ENCODE assay signal across 8 cellular contexts in the genomic region with DNA sequence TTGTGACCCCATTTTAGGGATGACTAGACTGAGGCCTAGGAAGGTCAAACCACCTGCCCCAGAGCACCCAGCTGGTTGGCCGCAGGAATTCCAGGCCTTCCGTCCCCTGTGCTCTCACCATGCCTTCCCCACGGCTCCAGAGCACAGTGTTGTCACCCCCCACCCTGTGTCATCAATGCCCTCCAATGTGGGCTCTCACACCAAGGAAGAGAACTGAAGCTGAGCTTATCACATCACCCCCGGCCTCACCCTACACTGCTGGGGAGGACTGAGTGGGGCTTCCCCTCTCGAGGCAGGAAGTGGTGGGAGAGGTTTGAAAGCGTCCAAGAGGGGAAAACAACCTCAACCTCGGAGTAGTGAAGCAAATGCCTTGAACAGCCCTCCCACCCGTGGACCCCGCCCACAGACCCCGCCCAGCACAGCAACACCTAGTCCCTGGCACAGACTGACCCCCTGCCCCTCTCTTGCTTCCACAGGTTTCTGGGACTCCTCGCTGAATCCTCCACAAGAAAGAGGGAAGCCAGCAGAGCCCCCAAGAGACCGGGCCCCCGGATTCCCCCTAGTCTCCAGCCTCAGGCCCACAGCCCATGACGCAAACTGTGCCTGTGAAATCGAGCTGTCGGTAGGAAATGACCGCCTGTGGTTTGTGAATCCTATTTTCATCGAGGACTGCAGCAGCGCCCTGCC.
DNase-seq lines count a peak whose midpoint lies in the region; ATAC-seq and TF ChIP-seq lines count a peak whose summit lies in the region.

No MANE protein-coding gene starts in this region.

- peak overlapping the region; percentile 98 to 100 (median 99) for H3K27ac Mint-ChIP-seq in CD4-positive, CD25-positive, alpha-beta regulatory T cell

- H3K4me3 Mint-ChIP-seq in CD4-positive, CD25-positive, alpha-beta regulatory T cell = peak overlapping the region; percentile 98 to 100 (median 100)

- H3K9me3 ChIP-seq in CD4-positive, CD25-positive, alpha-beta regulatory T cell (ENCODE audit: control insufficient read depth in 2 of 2, low read length in 2 of 2) = no peaks in the 10 kb centered on the region
- no peaks in the 10 kb centered on the region for H3K9me3 ChIP-seq in left lung

- peak; percentile 71 to 96 (median 88) for DNase-seq in CD4-positive, CD25-positive, alpha-beta regulatory T cell
- DNase-seq in Kasumi-1 (lab: John Stamatoyannopoulos, UW) (peak; percentile 65 to 79), activated T-cell treated with anti-CD3 and anti-CD28 coated beads for 48 hours (ENCODE audit: low read depth) (peak; percentile 75), left lung (peak; percentile 79 to 90), HT-29 (ENCODE audit: low spot score) (no peak), NCI-H82 treated with DMSO at 0.1 percent for 48 hours (lab: John Stamatoyannopoulos, UW; ENCODE audit: unreplicated experiment) (no peak)
- peak; percentile 60 for DNase-seq in stimulated activated CD8-positive, alpha-beta memory T cell treated with anti-CD3 and anti-CD28 coated beads, Interleukin-7, amount 100 ng/mL, for 24 hours (ENCODE audit: low read depth)

- H3K4me1 Mint-ChIP-seq in CD4-positive, CD25-positive, alpha-beta regulatory T cell = peaks cover 10 to 69% (median 54%) of the 10 kb centered on the region in 4 donors

- no peaks in the 10 kb centered on the region for H3K27me3 Mint-ChIP-seq in CD4-positive, CD25-positive, alpha-beta regulatory T cell

- H3K27me3 ChIP-seq in CD4-positive, CD25-positive, alpha-beta regulatory T cell (ENCODE audit: control insufficient read depth, insufficient read depth, low read length) = no peaks in the 10 kb centered on the region
- H3K27me3 ChIP-seq in left lung = no peaks in the 10 kb centered on the region

- H3K9me3 Mint-ChIP-seq in CD4-positive, CD25-positive, alpha-beta regulatory T cell = peaks cover 0 to 2% (median 0%) of the 10 kb centered on the region in 7 donors

- peak overlapping the region; percentile 95 for H3K27ac ChIP-seq in CD4-positive, CD25-positive, alpha-beta regulatory T cell (ENCODE audit: insufficient read depth, low read length, poor library complexity, severe bottlenecking)
- peak overlapping the region; percentile 87 for H3K27ac ChIP-seq in left lung

- peaks cover 25% of the 10 kb centered on the region for H3K36me3 Mint-ChIP-seq in CD4-positive, CD25-positive, alpha-beta regulatory T cell

- H3K4me3 ChIP-seq in CD4-positive, CD25-positive, alpha-beta regulatory T cell (ENCODE audit: low read depth, low read length) = peak overlapping the region; percentile 65
- H3K4me3 ChIP-seq in left lung = peak overlapping the region in 1 of 2 donors; percentile 64

- peaks cover 69% of the 10 kb centered on the region for H3K4me1 ChIP-seq in CD4-positive, CD25-positive, alpha-beta regulatory T cell (ENCODE audit: control insufficient read depth, insufficient read depth, low read length, poor library complexity, severe bottlenecking)
- H3K4me1 ChIP-seq in left lung = peaks cover 21 to 84% of the 10 kb centered on the region in 2 donors

- TF ChIP-seq CTCF in left lung (IDR thresholded peaks at IDR 0.05) = no peak

- peak; percentile 85 to 87 for ATAC-seq in CD4-positive, CD25-positive, alpha-beta regulatory T cell (ENCODE audit: low read depth in 2 of 2)
- peak; percentile 68 for ATAC-seq in GM21447 (IDR thresholded peaks at IDR 0.05; ENCODE audit: unreplicated experiment)
- ATAC-seq in left lung = peak; percentile 17

- H3K36me3 ChIP-seq in CD4-positive, CD25-positive, alpha-beta regulatory T cell (ENCODE audit: control insufficient read depth, insufficient read depth, low read length) = peaks cover 4% of the 10 kb centered on the region
- H3K36me3 ChIP-seq in left lung = peaks cover 0 to 22% of the 10 kb centered on the region in 2 donors

- intact Hi-C loops in left lung (cut with DNase I) = no loop called here

Comparison
In these comparisons a context has a peak if more than half of its experiments do, and no peak if none do; other contexts are left out.
1. ATAC-seq: peak in every context shown above with its lines; median percentile 86 in CD4-positive, CD25-positive, alpha-beta regulatory T cell; 68 in GM21447; 17 in left lung.
2. DNase-seq: peak in CD4-positive, CD25-positive, alpha-beta regulatory T cell (3 of 3), Kasumi-1 (2 of 2), activated T-cell treated with anti-CD3 and anti-CD28 coated beads for 48 hours (single experiment), left lung (2 of 2) and stimulated activated CD8-positive, alpha-beta memory T cell treated with anti-CD3 and anti-CD28 coated beads, Interleukin-7, amount 100 ng/mL, for 24 hours (single experiment); none in HT-29 (single experiment) and NCI-H82 treated with DMSO at 0.1 percent for 48 hours (single experiment).